ENCODE assay signal across 8 cellular contexts in genomic region chr7:116500071-116500853, GRCh38. TPM values are rescaled to one million over a fixed set of nuclear protein-coding genes. Genes with fewer than 3 reads are reported as not detected.
DNase-seq lines count a peak whose midpoint lies in the region; ATAC-seq, FAIRE-seq and TF ChIP-seq lines count a peak whose summit lies in the region.

No MANE protein-coding gene starts in this region.

- peaks cover 16% of the 10 kb centered on the region for H3K4me1 Mint-ChIP-seq in CD8-positive, alpha-beta T cell (ENCODE audit: low read depth)
- H3K4me1 Mint-ChIP-seq in immature natural killer cell, result peaks cover 16 to 17% of the 10 kb centered on the region in 2 donors

- peaks cover 13% of the 10 kb centered on the region for H3K27me3 ChIP-seq in CD8-positive, alpha-beta T cell (ENCODE audit: insufficient read depth, low read length)
- no peaks in the 10 kb centered on the region for H3K27me3 ChIP-seq in body of pancreas

- intact Hi-C loops in CD8-positive, alpha-beta T cell (cut with DNase I, micrococcal nuclease), result no loop called here
- intact Hi-C loops in body of pancreas (cut with DNase I), result no loop called here

- CTCF ChIA-PET in CD8-positive, alpha-beta T cell (lab: Charles Lee), result no interaction called here

- POLR2A ChIA-PET in CD8-positive, alpha-beta T cell (lab: Charles Lee), result no interaction called here

- peak in 3 of 7 experiments; percentile 16 to 48 (median 37) for DNase-seq in CD8-positive, alpha-beta T cell
- DNase-seq in RCC 7860 (ENCODE audit: low spot score) (peak; percentile 93), body of pancreas (peak; percentile 9 to 37 (median 26)), immature natural killer cell (no peak), occipital lobe (lab: John Stamatoyannopoulos, UW) (no peak)
- peak in 2 of 3 donors; percentile 28 to 34 for DNase-seq in stimulated activated CD4-positive, alpha-beta T cell treated with anti-CD3 and anti-CD28 coated beads, Interleukin-12 subunit alpha, Interleukin-12 subunit beta, amount 100 ng/mL, for 48 hours (ENCODE audit: low read depth in 2 of 3, low spot score in 1 of 3)

- H3K9me3 ChIP-seq in CD8-positive, alpha-beta T cell (ENCODE audit: low read length), result no peaks in the 10 kb centered on the region
- H3K9me3 ChIP-seq in body of pancreas, result no peaks in the 10 kb centered on the region

- peak overlapping the region; percentile 33 for H3K4me3 ChIP-seq in CD8-positive, alpha-beta T cell (ENCODE audit: low read depth, low read length)
- peak overlapping the region; percentile 34 to 63 for H3K4me3 ChIP-seq in body of pancreas

- peak; percentile 78 for ATAC-seq in CD8-positive, alpha-beta T cell
- ATAC-seq in GM21825 (IDR thresholded peaks at IDR 0.05; ENCODE audit: unreplicated experiment), result peak; percentile 48
- peak; percentile 23 for ATAC-seq in body of pancreas
- no peak for ATAC-seq in GM19467 (IDR thresholded peaks at IDR 0.05; ENCODE audit: unreplicated experiment)

- 16 to 32% methylated on average over 16 to 35 of the region's 37 CpGs for WGBS in body of pancreas, 2 donors

- H3K27ac Mint-ChIP-seq in CD8-positive, alpha-beta T cell, result no peak overlapping the region
- H3K27ac Mint-ChIP-seq in immature natural killer cell, result no peak overlapping the region

- no peaks in the 10 kb centered on the region for H3K36me3 Mint-ChIP-seq in CD8-positive, alpha-beta T cell
- no peaks in the 10 kb centered on the region for H3K36me3 Mint-ChIP-seq in immature natural killer cell

- H3K36me3 ChIP-seq in CD8-positive, alpha-beta T cell (ENCODE audit: insufficient read depth, low read length), result no peaks in the 10 kb centered on the region
- H3K36me3 ChIP-seq in body of pancreas (replicated peaks in 1 of 2; ENCODE audit: insufficient read depth in 1 of 2, low read depth in 2 of 2), result no peaks in the 10 kb centered on the region

- peaks cover 46% of the 10 kb centered on the region for H3K27me3 Mint-ChIP-seq in CD8-positive, alpha-beta T cell (ENCODE audit: low read depth)
- H3K27me3 Mint-ChIP-seq in immature natural killer cell (ENCODE audit: low read depth in 3 of 3), result peaks cover 24% of the 10 kb centered on the region in 3 donors

- no peaks in the 10 kb centered on the region for H3K9me3 Mint-ChIP-seq in CD8-positive, alpha-beta T cell
- H3K9me3 Mint-ChIP-seq in immature natural killer cell, result peaks cover 0 to 5% (median 0%) of the 10 kb centered on the region in 6 donors

- H3K4me1 ChIP-seq in CD8-positive, alpha-beta T cell (ENCODE audit: insufficient read depth, low read length), result peaks cover 13% of the 10 kb centered on the region
- H3K4me1 ChIP-seq in body of pancreas, result peaks cover 34% of the 10 kb centered on the region

- FAIRE-seq in RCC 7860 (lab: Jason Lieb, UNC), result peak; percentile 88

- peak overlapping the region; percentile 70 for H3K4me3 Mint-ChIP-seq in CD8-positive, alpha-beta T cell
- H3K4me3 Mint-ChIP-seq in immature natural killer cell, result peak overlapping the region; percentile 50 to 74 (median 71)

- no peak for TF ChIP-seq CTCF in CD8-positive, alpha-beta T cell (IDR thresholded peaks at IDR 0.05)
- no peak for TF ChIP-seq CTCF in body of pancreas (IDR thresholded peaks at IDR 0.05)

- peak in 1 of 3 donors; percentile 40 for TF ChIP-seq POLR2A in body of pancreas (IDR thresholded peaks at IDR 0.05)

- H3K27ac ChIP-seq in CD8-positive, alpha-beta T cell (ENCODE audit: low read depth, low read length), result no peak overlapping the region
- peak overlapping the region; percentile 68 to 84 (median 78) for H3K27ac ChIP-seq in body of pancreas

RNA-seq across cellular contexts. Expression of gene CAV2, which starts 0.7 kb away (rescaled TPM):
- total RNA-seq in CD8-positive, alpha-beta T cell, result not detected
- total RNA-seq in body of pancreas, result 10 to 100 TPM; 47.0 to 51.1 TPM
- not detected for polyA plus RNA-seq in immature natural killer cell
- 19.8 TPM for total RNA-seq in occipital lobe

RNA-seq across cellular contexts. Expression of gene CAV1, which starts 24.6 kb away (rescaled TPM):
- not detected for total RNA-seq in CD8-positive, alpha-beta T cell
- total RNA-seq in body of pancreas (10 to 100 TPM; 28.5 to 32.6 TPM), occipital lobe (12.0 TPM)
- polyA plus RNA-seq in immature natural killer cell, result 1 to 10 TPM in 1 of 3 donors, under 1 TPM in 1, not detected in 1; 0.53 to 2.2 TPM

Comparison
In these comparisons a context has a peak if more than half of its experiments do, and no peak if none do; other contexts are left out.
1. DNase-seq: peak in RCC 7860 (single experiment), body of pancreas (4 of 4) and stimulated activated CD4-positive, alpha-beta T cell treated with anti-CD3 and anti-CD28 coated beads, Interleukin-12 subunit alpha, Interleukin-12 subunit beta, amount 100 ng/mL, for 48 hours (2 of 3); none in immature natural killer cell (0 of 3) and occipital lobe (single experiment).
2. RNA of gene CAV2, which starts 0.7 kb away (total RNA-seq): 47.0 to 51.1 TPM in body of pancreas and 19.8 TPM in occipital lobe (single experiment); not detected in CD8-positive, alpha-beta T cell; every median in the first group is over 10 times any median in the second.
3. RNA of gene CAV1, which starts 24.6 kb away (total RNA-seq): 28.5 to 32.6 TPM in body of pancreas and 12.0 TPM in occipital lobe (single experiment); not detected in CD8-positive, alpha-beta T cell; every median in the first group is over 10 times any median in the second.